10 cellular contexts compared by ENCODE assay signal in genomic region chr17:50267074-50267841, GRCh38. TPM values are rescaled to one million over a fixed set of nuclear protein-coding genes. Genes with fewer than 3 reads are reported as not detected.
DNase-seq lines count a peak whose midpoint lies in the region; ATAC-seq and TF ChIP-seq lines count a peak whose summit lies in the region.
"Had no signal": no experiment of that assay in that cellular context is flagged by ENCODE, and none has a peak within 500 bp of the region (broad histone marks: within the 10 kb centered on the region; RNA-seq: fewer than 3 reads in every experiment).

No MANE protein-coding gene starts in this region.

- H3K14ac ChIP-seq in neuronal stem cell (ENCODE audit: low read length) = no peak overlapping the region

- peak overlapping the region; percentile 66 for H2AK5ac ChIP-seq in neuronal stem cell (ENCODE audit: low read depth, low read length)

- no peaks in the 10 kb centered on the region for H3K9me3 ChIP-seq in endodermal cell (ENCODE audit: control insufficient read depth, low read length)
- H3K9me3 ChIP-seq in neuronal stem cell (replicated peaks in 1 of 2; ENCODE audit: control insufficient read depth in 2 of 2, insufficient read depth in 1 of 2, low read depth in 1 of 2, low read length in 2 of 2) = no peaks in the 10 kb centered on the region
- H3K9me3 ChIP-seq: right atrium auricular region had no signal

- DNase-seq in AG08395 (ENCODE audit: low spot score) (peak; percentile 49), HuH-7 (ENCODE audit: low spot score) (peak; percentile 4), endodermal cell (peak; percentile 59), neuronal stem cell (ENCODE audit: low spot score) (no peak), germinal center (ENCODE audit: low spot score) (no peak), cardiac septum (ENCODE audit: low spot score) (no peak)
- DNase-seq: foreskin melanocyte had no signal

- H3K4me3 ChIP-seq in endodermal cell (ENCODE audit: low read length) = no peak overlapping the region
- no peak overlapping the region for H3K4me3 ChIP-seq in neuronal stem cell (ENCODE audit: low read length in 2 of 2)
- H3K4me3 ChIP-seq: right atrium auricular region had no signal

- H3K27me3 Mint-ChIP-seq in endodermal cell (ENCODE audit: insufficient read depth) = peaks cover 14% of the 10 kb centered on the region

- peaks cover 17% of the 10 kb centered on the region for H3K4me1 Mint-ChIP-seq in endodermal cell

- H2BK5ac ChIP-seq in neuronal stem cell (ENCODE audit: low read length) = peak overlapping the region; percentile 10

- H3K9ac ChIP-seq in endodermal cell (ENCODE audit: extremely low read depth, low read length, poor library complexity, severe bottlenecking) (no peak overlapping the region), neuronal stem cell (ENCODE audit: low read depth, low read length, poor library complexity) (no peak overlapping the region)

- H3K27ac ChIP-seq in endodermal cell (ENCODE audit: low read depth, low read length) (no peak overlapping the region), neuronal stem cell (replicated peaks; ENCODE audit: low read length) (no peak overlapping the region)
- H3K27ac ChIP-seq: right atrium auricular region had no signal

- H3K4ac ChIP-seq in neuronal stem cell (ENCODE audit: low read length) = no peak overlapping the region

- H2BK15ac ChIP-seq in neuronal stem cell (ENCODE audit: low read length) = no peak overlapping the region

- no peak overlapping the region for H3K4me3 Mint-ChIP-seq in endodermal cell

- no peak overlapping the region for H3K27ac Mint-ChIP-seq in endodermal cell

- H3K18ac ChIP-seq in neuronal stem cell (ENCODE audit: low read length) = peak overlapping the region; percentile 91

- no peak overlapping the region for H3K4me2 ChIP-seq in neuronal stem cell (ENCODE audit: insufficient read depth, low read length, poor library complexity, severe bottlenecking)

- no peak for TF ChIP-seq CTCF in endodermal cell (conservative IDR thresholded peaks at IDR 0.05)

- intact Hi-C loops in cardiac septum (cut with DNase I) = no loop called here

- H2BK120ac ChIP-seq in neuronal stem cell (ENCODE audit: low read depth, low read length) = no peak overlapping the region

- no peaks in the 10 kb centered on the region for H3K9me3 Mint-ChIP-seq in endodermal cell

- H3K4me1 ChIP-seq in endodermal cell (ENCODE audit: control insufficient read depth, insufficient read depth, low read length) (peaks cover 4% of the 10 kb centered on the region), neuronal stem cell (ENCODE audit: control insufficient read depth in 2 of 2, insufficient read depth in 1 of 2, low read depth in 1 of 2, low read length in 2 of 2) (peaks cover 22 to 41% of the 10 kb centered on the region in 2 donors)

- no peaks in the 10 kb centered on the region for H3K36me3 Mint-ChIP-seq in endodermal cell (ENCODE audit: low read depth)

- H3K27me3 ChIP-seq in endodermal cell (ENCODE audit: control insufficient read depth, insufficient read depth, low read length, poor library complexity, severe bottlenecking) (no peaks in the 10 kb centered on the region), neuronal stem cell (ENCODE audit: control insufficient read depth in 3 of 3, insufficient read depth in 3 of 3, low read depth in 1 of 3, low read length in 3 of 3) (peaks cover 0 to 52% (median 4%) of the 10 kb centered on the region in 3 experiments)
- H3K27me3 ChIP-seq: right atrium auricular region had no signal

- no peak overlapping the region for H4K8ac ChIP-seq in neuronal stem cell (ENCODE audit: low read depth, low read length)

- peak overlapping the region; percentile 52 for H2BK12ac ChIP-seq in neuronal stem cell (ENCODE audit: low read length)

- no peak overlapping the region for H3K23ac ChIP-seq in neuronal stem cell (ENCODE audit: low read depth, low read length, poor library complexity)

- peak overlapping the region; percentile 57 for H2AFZ ChIP-seq in neuronal stem cell (ENCODE audit: low read length)

- no peaks in the 10 kb centered on the region for H3K36me3 ChIP-seq in endodermal cell (ENCODE audit: control insufficient read depth, insufficient read depth, low read length)
- H3K36me3 ChIP-seq in neuronal stem cell (replicated peaks in 1 of 2; ENCODE audit: control insufficient read depth in 2 of 2, insufficient read depth in 2 of 2, low read length in 2 of 2) = no peaks in the 10 kb centered on the region
- H3K36me3 ChIP-seq: right atrium auricular region had no signal

- peak overlapping the region; percentile 76 for H4K91ac ChIP-seq in neuronal stem cell (ENCODE audit: low read depth, low read length, poor library complexity)

- ATAC-seq in esophagus mucosa = no peak
- ATAC-seq in GM18498 (IDR thresholded peaks at IDR 0.05; ENCODE audit: unreplicated experiment) = no peak

- 83 to 87% methylated on average over 5 to 10 of the region's 10 CpGs for WGBS in endodermal cell (ENCODE audit: insufficient coverage in 1 of 2, insufficient read length in 1 of 2), 2 experiments
- no CpG with 5 or more reads among the region's 10 CpGs for WGBS in neuronal stem cell (ENCODE audit: extremely low coverage in 2 of 2, insufficient read length in 2 of 2, insufficient replicate concordance in 1 of 2), 2 donors

- H3K79me1 ChIP-seq in neuronal stem cell (ENCODE audit: low read depth, low read length) = no peaks in the 10 kb centered on the region

RNA-seq across cellular contexts. Expression of gene TMEM92, which starts 7.0 kb away (rescaled TPM):
- total RNA-seq in endodermal cell = 10 to 100 TPM; 34.3 to 35.8 TPM
- polyA plus RNA-seq in endodermal cell (2013, experiment 1 of 2) = 9.6 TPM
- polyA plus RNA-seq in endodermal cell (2013, experiment 2 of 2) = 8.7 TPM
- polyA plus RNA-seq in neuronal stem cell (2013, experiment 1 of 2) = 5.0 TPM
- polyA plus RNA-seq in neuronal stem cell (2013, experiment 2 of 2) = 5.5 TPM
- 0.88 TPM for total RNA-seq in esophagus mucosa
- total RNA-seq in cardiac septum = not detected
- total RNA-seq: right atrium auricular region had no signal

Comparison
In these comparisons a context has a peak if more than half of its experiments do, and no peak if none do; other contexts are left out.
1. DNase-seq: peak in AG08395 (single experiment), HuH-7 (single experiment) and endodermal cell (single experiment); none in neuronal stem cell (single experiment), germinal center (single experiment) and cardiac septum (single experiment).
2. RNA of gene TMEM92, which starts 7.0 kb away (total RNA-seq): 34.3 to 35.8 TPM in endodermal cell; 0.88 TPM in esophagus mucosa (single experiment) and not detected in cardiac septum (single experiment); every median in the first group is over 10 times any median in the second.